In genomic region chr4:175953960-175954521, GRCh38 we compare ENCODE assay signal across 8 cellular contexts.
DNase-seq lines count a peak whose midpoint lies in the region; ATAC-seq and TF ChIP-seq lines count a peak whose summit lies in the region.

No MANE protein-coding gene starts in this region.

- ATAC-seq in GM21528 (IDR thresholded peaks at IDR 0.05; ENCODE audit: low FRiP score, unreplicated experiment), result peak; percentile 95
- peak; percentile 90 for ATAC-seq in HG03460 (IDR thresholded peaks at IDR 0.05; ENCODE audit: unreplicated experiment)
- ATAC-seq in esophagus mucosa, result no peak

- peak; percentile 41 for TF ChIP-seq CTCF in GM13977 (IDR thresholded peaks at IDR 0.05; ENCODE audit: extremely low read depth, insufficient read depth, missing control alignments)
- TF ChIP-seq CTCF in epithelial cell of esophagus (IDR thresholded peaks at IDR 0.05; ENCODE audit: insufficient read depth, low read depth, low read length, missing control alignments), result peak; percentile 24

- in situ Hi-C loops in GM13977 (cut with MboI; ENCODE audit: low pct_unique_long_range_greater_than_20kb, low sequenced_read_pairs, unreplicated experiment), result no loop called here

- H3K4me3 ChIP-seq in epithelial cell of esophagus (ENCODE audit: low read length), result no peak overlapping the region

- peak; percentile 15 for DNase-seq in GM13977 (ENCODE audit: low spot score)
- peak; percentile 11 for DNase-seq in epithelial cell of esophagus (ENCODE audit: low read depth)
- no peak for DNase-seq in DMS79 treated with DMSO at 0.1 percent for 48 hours (lab: John Stamatoyannopoulos, UW)
- no peak for DNase-seq in activated CD8-positive, alpha-beta memory T cell treated with anti-CD3 and anti-CD28 coated beads, Interleukin-2, amount 50 U/mL, for 4 hours
- DNase-seq in NCI-H510A (lab: John Stamatoyannopoulos, UW), result no peak

Comparison
In these comparisons a context has a peak if more than half of its experiments do, and no peak if none do; other contexts are left out.
1. DNase-seq: peak in GM13977 (single experiment) and epithelial cell of esophagus (single experiment); none in DMS79 treated with DMSO at 0.1 percent for 48 hours (single experiment), activated CD8-positive, alpha-beta memory T cell treated with anti-CD3 and anti-CD28 coated beads, Interleukin-2, amount 50 U/mL, for 4 hours (single experiment) and NCI-H510A (single experiment).